2 cellular contexts compared by ENCODE assay signal in the genomic region with DNA sequence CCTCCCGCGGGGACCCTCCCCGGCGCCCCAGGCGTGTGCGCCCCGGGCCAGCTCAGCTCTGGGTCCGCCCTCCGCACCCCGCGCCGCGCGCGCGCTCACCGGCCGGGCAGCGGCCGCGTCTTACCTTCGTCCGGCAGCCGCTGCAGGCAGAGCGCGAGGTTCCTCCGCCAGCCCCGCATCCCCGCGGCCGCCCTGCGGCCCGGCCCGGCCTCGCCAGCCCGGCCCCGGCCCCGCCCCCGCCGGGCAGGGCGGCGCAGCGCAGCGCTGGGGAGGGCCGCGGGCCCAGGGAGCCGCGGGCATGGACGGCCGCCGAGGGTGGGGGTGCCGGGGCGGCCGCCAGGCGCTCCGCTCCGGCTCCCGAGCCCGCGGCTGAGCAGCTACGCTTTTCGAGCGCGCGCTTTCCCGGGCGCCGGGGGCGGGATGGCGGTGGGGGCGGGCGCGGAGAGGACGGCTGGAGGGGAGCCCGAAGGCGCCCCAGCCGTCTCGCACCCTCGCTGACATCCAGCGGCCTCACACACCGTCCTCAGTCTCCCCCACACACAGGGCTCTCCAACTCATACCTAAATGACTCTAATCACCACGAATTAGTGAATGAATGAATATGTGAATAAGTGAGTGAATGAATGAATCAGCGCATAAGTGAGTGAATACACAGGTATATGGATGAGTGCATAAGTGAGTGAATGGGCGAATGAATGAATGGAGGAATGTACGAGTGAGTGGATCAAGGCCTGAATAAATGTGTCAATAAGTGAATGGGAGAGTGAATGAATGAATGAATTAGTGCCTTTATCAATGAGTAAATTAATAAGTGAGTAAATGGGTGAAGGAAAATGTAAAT.
TF ChIP-seq lines count a peak whose summit lies in the region.

No MANE protein-coding gene starts in this region.

TF ChIP-seq in A549, 52 proteins besides CTCF, POLR2A, EP300 and RAD21 (continued from another document):
- no peak for TF ChIP-seq ATOH8 (CRISPR knock-in tag; IDR thresholded peaks at IDR 0.05; ENCODE audit: low read depth)
- TF ChIP-seq JUN (IDR thresholded peaks at IDR 0.05): no peak
- TF ChIP-seq, protein P1, sequence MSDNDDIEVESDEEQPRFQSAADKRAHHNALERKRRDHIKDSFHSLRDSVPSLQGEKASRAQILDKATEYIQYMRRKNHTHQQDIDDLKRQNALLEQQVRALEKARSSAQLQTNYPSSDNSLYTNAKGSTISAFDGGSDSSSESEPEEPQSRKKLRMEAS (IDR thresholded peaks at IDR 0.05): no peak
- TF ChIP-seq EHMT2 (IDR thresholded peaks at IDR 0.05; ENCODE audit: low read depth): no peak
- no peak for TF ChIP-seq TFCP2L1 (CRISPR knock-in tag; IDR thresholded peaks at IDR 0.05)
- TF ChIP-seq NPAS2 (CRISPR knock-in tag; IDR thresholded peaks at IDR 0.05; ENCODE audit: borderline replicate concordance): no peak
- no peak for TF ChIP-seq RNF2 (IDR thresholded peaks at IDR 0.05; ENCODE audit: borderline replicate concordance, low read depth)
- TF ChIP-seq HOXB5 (CRISPR knock-in tag; IDR thresholded peaks at IDR 0.05): no peak

TF ChIP-seq in HCT116, 20 proteins besides CTCF, POLR2A, EP300 and RAD21 (continued from another document):
- TF ChIP-seq ZBTB33 (IDR thresholded peaks at IDR 0.05; ENCODE audit: extremely low read depth, insufficient replicate concordance, low read length) (no peak), EGR1 (IDR thresholded peaks at IDR 0.05; ENCODE audit: low read depth) (no peak), CEBPB (IDR thresholded peaks at IDR 0.05; ENCODE audit: low read depth) (no peak), ZNF274 (IDR thresholded peaks at IDR 0.05; ENCODE audit: low read depth, low read length) (no peak), ZFX (IDR thresholded peaks at IDR 0.05) (no peak; the same call in 1 of the 2 replicates), EZH2 (IDR thresholded peaks at IDR 0.05) (no peak), ELF1 (IDR thresholded peaks at IDR 0.05; ENCODE audit: borderline replicate concordance, low read depth) (no peak)
TF ChIP-seq in HCT116: peak in this region for 0.
